Comparison of ENCODE assay signal across 16 cellular contexts in genomic region chr21:43273708-43274021, GRCh38.
A peak's percentile ranks its signal among the peaks of the same experiment; 100 is the strongest.
DNase-seq lines count a peak whose midpoint lies in the region; ATAC-seq and TF ChIP-seq lines count a peak whose summit lies in the region.
"Had no signal": no experiment of that assay in that cellular context is flagged by ENCODE, and none has a peak within 500 bp of the region (broad histone marks: within the 10 kb centered on the region; RNA-seq: fewer than 3 reads in every experiment).

No MANE protein-coding gene starts in this region.

- H3K4me2 ChIP-seq in SK-N-SH (no peak overlapping the region), neuronal stem cell (ENCODE audit: insufficient read depth, low read length, poor library complexity, severe bottlenecking) (no peak overlapping the region)

- H3K79me2 ChIP-seq in SK-N-SH (ENCODE audit: insufficient read depth): no peaks in the 10 kb centered on the region

- H3K9me3 ChIP-seq in SK-N-SH (no peaks in the 10 kb centered on the region), neuronal stem cell (replicated peaks in 1 of 2; ENCODE audit: control insufficient read depth in 2 of 2, insufficient read depth in 1 of 2, low read depth in 1 of 2, low read length in 2 of 2) (no peaks in the 10 kb centered on the region), esophagus squamous epithelium (no peaks in the 10 kb centered on the region)

- no peak overlapping the region for H3K23ac ChIP-seq in neuronal stem cell (ENCODE audit: low read depth, low read length, poor library complexity)

- H3K79me1 ChIP-seq in neuronal stem cell (ENCODE audit: low read depth, low read length): no peaks in the 10 kb centered on the region

- TF ChIP-seq POLR2A in esophagus squamous epithelium (IDR thresholded peaks at IDR 0.05): no peak

- peak overlapping the region; percentile 58 for H3K18ac ChIP-seq in neuronal stem cell (ENCODE audit: low read length)

- H4K20me1 ChIP-seq in SK-N-SH (ENCODE audit: insufficient read depth): no peaks in the 10 kb centered on the region

- H3K27ac ChIP-seq in SK-N-SH (ENCODE audit: low read depth in 2 of 2, low read length in 1 of 2) (peak overlapping the region in 1 of 2 experiments; percentile 60; a peak in 2 of 4 replicates), neuronal stem cell (replicated peaks; ENCODE audit: low read length) (no peak overlapping the region), esophagus squamous epithelium (no peak overlapping the region)
- H3K27ac ChIP-seq: 22Rv1 had no signal

- H2BK15ac ChIP-seq in neuronal stem cell (ENCODE audit: low read length): peak overlapping the region; percentile 13

- 61% methylated on average over 8 of the region's 9 CpGs for WGBS in SK-N-SH (ENCODE audit: low lambda C conversion rate)
- no CpG with 5 or more reads among the region's 9 CpGs for WGBS in neuronal stem cell (ENCODE audit: extremely low coverage in 2 of 2, insufficient read length in 2 of 2, insufficient replicate concordance in 1 of 2), 2 donors
- 78% methylated on average over 4 of the region's 9 CpGs; no CpG with 5 or more reads in 1 of the 2 donors for WGBS in esophagus squamous epithelium, 2 donors

- H3K9me2 ChIP-seq in SK-N-SH: no peaks in the 10 kb centered on the region

- H3K27me3 ChIP-seq in SK-N-SH (ENCODE audit: insufficient read depth): no peaks in the 10 kb centered on the region; the same call in 1 of the 2 replicates
- H3K27me3 ChIP-seq in neuronal stem cell (ENCODE audit: control insufficient read depth in 3 of 3, insufficient read depth in 3 of 3, low read depth in 1 of 3, low read length in 3 of 3): peaks cover 0 to 29% (median 2%) of the 10 kb centered on the region in 3 experiments
- H3K27me3 ChIP-seq in esophagus squamous epithelium: peaks cover 0 to 84% (median 0%) of the 10 kb centered on the region in 4 donors

- H3K4me3 ChIP-seq in SK-N-SH (ENCODE audit: low read depth in 2 of 2, low read length in 1 of 2) (no peak overlapping the region), neuronal stem cell (ENCODE audit: low read length in 2 of 2) (no peak overlapping the region), esophagus squamous epithelium (no peak overlapping the region)
- H3K4me3 ChIP-seq: K562 had no signal

- DNase-seq in SK-N-SH: peak; percentile 68
- peak; percentile 80 for DNase-seq in HuH-7 (ENCODE audit: low spot score)
- peak; percentile 44 for DNase-seq in germinal center (ENCODE audit: low spot score)
- no peak for DNase-seq in neuronal stem cell (ENCODE audit: low spot score)
- no peak for DNase-seq in esophagus squamous epithelium (lab: John Stamatoyannopoulos, UW)
- DNase-seq in NCI-H146 (lab: John Stamatoyannopoulos, UW): no peak
- no peak for DNase-seq in activated CD4-positive, alpha-beta T cell treated with anti-CD3 and anti-CD28 coated beads for 48 hours
- DNase-seq: C1 segment of cervical spinal cord, DMS 273 treated with DMSO at 0.1 percent for 48 hours, NCI-H1105, NCI-H1930, NCI-H510A treated with DMSO at 0.1 percent for 48 hours, SW 1271 had no signal

- H3K14ac ChIP-seq in neuronal stem cell (ENCODE audit: low read length): no peak overlapping the region

- no peaks in the 10 kb centered on the region for H3F3A ChIP-seq in SK-N-SH (replicated peaks; ENCODE audit: insufficient read depth)

- H3K4ac ChIP-seq in neuronal stem cell (ENCODE audit: low read length): no peak overlapping the region

- intact Hi-C loops in esophagus squamous epithelium (cut with DNase I): no loop called here

- TF ChIP-seq CTCF in SK-N-SH (IDR thresholded peaks at IDR 0.05) (no peak), esophagus squamous epithelium (IDR thresholded peaks at IDR 0.05) (no peak)

- H2BK120ac ChIP-seq in neuronal stem cell (ENCODE audit: low read depth, low read length): no peak overlapping the region

- no peak for TF ChIP-seq RAD21 in SK-N-SH (IDR thresholded peaks at IDR 0.05; ENCODE audit: low read length)

- CTCF ChIA-PET in SK-N-SH (lab: Yijun Ruan, JAX): no interaction called here

- TF ChIP-seq EP300 in SK-N-SH (IDR thresholded peaks at IDR 0.05; ENCODE audit: borderline replicate concordance in 1 of 2, low read depth in 1 of 2, low read length in 1 of 2): no peak

- POLR2A ChIA-PET in SK-N-SH (lab: Yijun Ruan, JAX): no interaction called here

- no peak overlapping the region for H3K9ac ChIP-seq in SK-N-SH
- no peak overlapping the region for H3K9ac ChIP-seq in neuronal stem cell (ENCODE audit: low read depth, low read length, poor library complexity)

- no peak overlapping the region for H4K8ac ChIP-seq in neuronal stem cell (ENCODE audit: low read depth, low read length)

- no peak overlapping the region for H4K91ac ChIP-seq in neuronal stem cell (ENCODE audit: low read depth, low read length, poor library complexity)

- H2BK12ac ChIP-seq in neuronal stem cell (ENCODE audit: low read length): no peak overlapping the region

- H2AFZ ChIP-seq in SK-N-SH (ENCODE audit: low read depth): no peak overlapping the region
- H2AFZ ChIP-seq in neuronal stem cell (ENCODE audit: low read length): no peak overlapping the region

- peak overlapping the region; percentile 44 for H2AK5ac ChIP-seq in neuronal stem cell (ENCODE audit: low read depth, low read length)

- no peaks in the 10 kb centered on the region for H3K36me3 ChIP-seq in SK-N-SH (replicated peaks in 1 of 2; ENCODE audit: control insufficient read depth in 1 of 2, insufficient read depth in 2 of 2, low read length in 1 of 2)
- H3K36me3 ChIP-seq in neuronal stem cell (replicated peaks in 1 of 2; ENCODE audit: control insufficient read depth in 2 of 2, insufficient read depth in 2 of 2, low read length in 2 of 2): no peaks in the 10 kb centered on the region
- H3K36me3 ChIP-seq in esophagus squamous epithelium: no peaks in the 10 kb centered on the region

- H3K4me1 ChIP-seq in SK-N-SH (ENCODE audit: control insufficient read depth in 1 of 2, insufficient read depth in 2 of 2, low read depth in 1 of 2, low read length in 1 of 2) (peaks cover 0 to 79% of the 10 kb centered on the region in 2 experiments; a peak in 2 of 4 replicates), neuronal stem cell (ENCODE audit: control insufficient read depth in 2 of 2, insufficient read depth in 1 of 2, low read depth in 1 of 2, low read length in 2 of 2) (peaks cover 5 to 21% of the 10 kb centered on the region in 2 donors), esophagus squamous epithelium (peaks cover 0 to 13% (median 0%) of the 10 kb centered on the region in 3 donors)

- H2BK5ac ChIP-seq in neuronal stem cell (ENCODE audit: low read length): no peak overlapping the region

- ATAC-seq in SK-N-SH treated with all-trans-retinoic acid at 6 μM for 48 hours: no peak
- ATAC-seq: K562 had no signal

TF ChIP-seq in SK-N-SH, 30 proteins besides CTCF, POLR2A, EP300 and RAD21 (continues in another document):
- no peak for TF ChIP-seq JUND (IDR thresholded peaks at IDR 0.05)
- peak; percentile 76 for TF ChIP-seq MXI1 (IDR thresholded peaks at IDR 0.05; ENCODE audit: low read depth, low read length)
- TF ChIP-seq, protein P1, sequence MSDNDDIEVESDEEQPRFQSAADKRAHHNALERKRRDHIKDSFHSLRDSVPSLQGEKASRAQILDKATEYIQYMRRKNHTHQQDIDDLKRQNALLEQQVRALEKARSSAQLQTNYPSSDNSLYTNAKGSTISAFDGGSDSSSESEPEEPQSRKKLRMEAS (IDR thresholded peaks at IDR 0.05; ENCODE audit: low read depth): no peak

TF ChIP-seq in SK-N-SH treated with all-trans-retinoic acid at 6 μM for 48 hours, 23 proteins besides CTCF, POLR2A, EP300 and RAD21 (continues in another document):
- TF ChIP-seq SNAI2 (CRISPR knock-in tag; IDR thresholded peaks at IDR 0.05): no peak
- TF ChIP-seq TCF4 (CRISPR knock-in tag; IDR thresholded peaks at IDR 0.05; ENCODE audit: borderline replicate concordance): no peak
- no peak for TF ChIP-seq ARNTL (CRISPR knock-in tag; IDR thresholded peaks at IDR 0.05; ENCODE audit: borderline replicate concordance, low read depth)
- TF ChIP-seq, protein P2, sequence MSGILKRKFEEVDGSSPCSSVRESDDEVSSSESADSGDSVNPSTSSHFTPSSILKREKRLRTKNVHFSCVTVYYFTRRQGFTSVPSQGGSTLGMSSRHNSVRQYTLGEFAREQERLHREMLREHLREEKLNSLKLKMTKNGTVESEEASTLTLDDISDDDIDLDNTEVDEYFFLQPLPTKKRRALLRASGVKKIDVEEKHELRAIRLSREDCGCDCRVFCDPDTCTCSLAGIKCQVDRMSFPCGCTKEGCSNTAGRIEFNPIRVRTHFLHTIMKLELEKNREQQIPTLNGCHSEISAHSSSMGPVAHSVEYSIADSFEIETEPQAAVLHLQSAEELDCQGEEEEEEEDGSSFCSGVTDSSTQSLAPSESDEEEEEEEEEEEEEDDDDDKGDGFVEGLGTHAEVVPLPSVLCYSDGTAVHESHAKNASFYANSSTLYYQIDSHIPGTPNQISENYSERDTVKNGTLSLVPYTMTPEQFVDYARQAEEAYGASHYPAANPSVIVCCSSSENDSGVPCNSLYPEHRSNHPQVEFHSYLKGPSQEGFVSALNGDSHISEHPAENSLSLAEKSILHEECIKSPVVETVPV (CRISPR knock-in tag; IDR thresholded peaks at IDR 0.05): no peak
- TF ChIP-seq, protein P3, sequence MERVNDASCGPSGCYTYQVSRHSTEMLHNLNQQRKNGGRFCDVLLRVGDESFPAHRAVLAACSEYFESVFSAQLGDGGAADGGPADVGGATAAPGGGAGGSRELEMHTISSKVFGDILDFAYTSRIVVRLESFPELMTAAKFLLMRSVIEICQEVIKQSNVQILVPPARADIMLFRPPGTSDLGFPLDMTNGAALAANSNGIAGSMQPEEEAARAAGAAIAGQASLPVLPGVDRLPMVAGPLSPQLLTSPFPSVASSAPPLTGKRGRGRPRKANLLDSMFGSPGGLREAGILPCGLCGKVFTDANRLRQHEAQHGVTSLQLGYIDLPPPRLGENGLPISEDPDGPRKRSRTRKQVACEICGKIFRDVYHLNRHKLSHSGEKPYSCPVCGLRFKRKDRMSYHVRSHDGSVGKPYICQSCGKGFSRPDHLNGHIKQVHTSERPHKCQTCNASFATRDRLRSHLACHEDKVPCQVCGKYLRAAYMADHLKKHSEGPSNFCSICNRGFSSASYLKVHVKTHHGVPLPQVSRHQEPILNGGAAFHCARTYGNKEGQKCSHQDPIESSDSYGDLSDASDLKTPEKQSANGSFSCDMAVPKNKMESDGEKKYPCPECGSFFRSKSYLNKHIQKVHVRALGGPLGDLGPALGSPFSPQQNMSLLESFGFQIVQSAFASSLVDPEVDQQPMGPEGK (CRISPR knock-in tag; IDR thresholded peaks at IDR 0.05; ENCODE audit: borderline replicate concordance): no peak
- TF ChIP-seq ZC3H10 (CRISPR knock-in tag; IDR thresholded peaks at IDR 0.05): no peak
- no peak for TF ChIP-seq ZFP30 (CRISPR knock-in tag; IDR thresholded peaks at IDR 0.05)
- TF ChIP-seq ZNF8 (CRISPR knock-in tag; IDR thresholded peaks at IDR 0.05): no peak
- TF ChIP-seq ZNF70 (CRISPR knock-in tag; IDR thresholded peaks at IDR 0.05): no peak

Comparison
In these comparisons a context has a peak if more than half of its experiments do, and no peak if none do; other contexts are left out.
1. DNase-seq: peak in SK-N-SH (single experiment), HuH-7 (single experiment) and germinal center (single experiment); none in neuronal stem cell (single experiment), esophagus squamous epithelium (single experiment), NCI-H146 (single experiment) and activated CD4-positive, alpha-beta T cell treated with anti-CD3 and anti-CD28 coated beads for 48 hours (single experiment).